ENCODE assay signal across 15 cellular contexts in genomic region chr4:92634891-92635290, GRCh38.
DNase-seq lines count a peak whose midpoint lies in the region; ATAC-seq lines count a peak whose summit lies in the region.
"Had no signal": no experiment of that assay in that cellular context is flagged by ENCODE, and none has a peak within 500 bp of the region (broad histone marks: within the 10 kb centered on the region; RNA-seq: fewer than 3 reads in every experiment).

No MANE protein-coding gene starts in this region.

- no peaks in the 10 kb centered on the region for H3K36me3 Mint-ChIP-seq in activated naive CD4-positive, alpha-beta T cell treated with anti-CD3 and anti-CD28 coated beads, Interleukin-2, amount 50 U/mL, for 24 hours
- H3K36me3 Mint-ChIP-seq in activated naive CD4-positive, alpha-beta T cell treated with anti-CD3 and anti-CD28 coated beads, Interleukin-2, amount 10 ng/mL, durations not matched to agents 7 days and 5 days: no peaks in the 10 kb centered on the region
- H3K36me3 Mint-ChIP-seq in activated naive CD8-positive, alpha-beta T cell treated with anti-CD3 and anti-CD28 coated beads for 36 hours: no peaks in the 10 kb centered on the region
- H3K36me3 Mint-ChIP-seq: CD8-positive, alpha-beta memory T cell had no signal

- DNase-seq in activated naive CD4-positive, alpha-beta T cell treated with anti-CD3 and anti-CD28 coated beads, Interleukin-2, amount 10 ng/mL, durations not matched to agents 7 days and 5 days: no peak
- DNase-seq in astrocyte of the hippocampus (ENCODE audit: low read depth, low spot score) (peak; percentile 21), inferior parietal cortex (ENCODE audit: extremely low spot score) (peak; percentile 41), superior temporal gyrus (ENCODE audit: extremely low spot score) (peak; percentile 72)
- DNase-seq in activated CD8-positive, alpha-beta memory T cell treated with anti-CD3 and anti-CD28 coated beads for 24 hours: no peak
- no peak for DNase-seq in activated naive CD8-positive, alpha-beta T cell treated with anti-CD3 and anti-CD28 coated beads for 36 hours
- DNase-seq: CD8-positive, alpha-beta memory T cell; DND-41; GF-D8; H9; NCI-H187; NCI-H345 had no signal

- CTCF ChIA-PET in activated naive CD4-positive, alpha-beta T cell treated with anti-CD3 and anti-CD28 coated beads, Interleukin-2, amount 10 ng/mL, durations not matched to agents 7 days and 5 days (lab: Charles Lee): no interaction called here

- H3K4me1 Mint-ChIP-seq in activated naive CD4-positive, alpha-beta T cell treated with anti-CD3 and anti-CD28 coated beads, Interleukin-2, amount 50 U/mL, for 24 hours: no peaks in the 10 kb centered on the region
- no peaks in the 10 kb centered on the region for H3K4me1 Mint-ChIP-seq in activated naive CD4-positive, alpha-beta T cell treated with anti-CD3 and anti-CD28 coated beads, Interleukin-2, amount 10 ng/mL, durations not matched to agents 7 days and 5 days
- H3K4me1 Mint-ChIP-seq in activated naive CD8-positive, alpha-beta T cell treated with anti-CD3 and anti-CD28 coated beads for 36 hours: no peaks in the 10 kb centered on the region
- H3K4me1 Mint-ChIP-seq: CD8-positive, alpha-beta memory T cell had no signal

- no peak overlapping the region for H3K4me3 Mint-ChIP-seq in activated naive CD4-positive, alpha-beta T cell treated with anti-CD3 and anti-CD28 coated beads, Interleukin-2, amount 50 U/mL, for 24 hours
- no peak overlapping the region for H3K4me3 Mint-ChIP-seq in activated naive CD4-positive, alpha-beta T cell treated with anti-CD3 and anti-CD28 coated beads, Interleukin-2, amount 10 ng/mL, durations not matched to agents 7 days and 5 days
- no peak overlapping the region for H3K4me3 Mint-ChIP-seq in activated naive CD8-positive, alpha-beta T cell treated with anti-CD3 and anti-CD28 coated beads for 36 hours
- H3K4me3 Mint-ChIP-seq: CD8-positive, alpha-beta memory T cell; H9 had no signal

- H3K27ac Mint-ChIP-seq in activated naive CD4-positive, alpha-beta T cell treated with anti-CD3 and anti-CD28 coated beads, Interleukin-2, amount 50 U/mL, for 24 hours: peak overlapping the region; percentile 51
- no peak overlapping the region for H3K27ac Mint-ChIP-seq in activated naive CD4-positive, alpha-beta T cell treated with anti-CD3 and anti-CD28 coated beads, Interleukin-2, amount 10 ng/mL, durations not matched to agents 7 days and 5 days
- H3K27ac Mint-ChIP-seq in activated naive CD8-positive, alpha-beta T cell treated with anti-CD3 and anti-CD28 coated beads for 36 hours: no peak overlapping the region
- H3K27ac Mint-ChIP-seq: CD8-positive, alpha-beta memory T cell had no signal

- no peaks in the 10 kb centered on the region for H3K27me3 Mint-ChIP-seq in activated naive CD4-positive, alpha-beta T cell treated with anti-CD3 and anti-CD28 coated beads, Interleukin-2, amount 50 U/mL, for 24 hours
- H3K27me3 Mint-ChIP-seq in activated naive CD4-positive, alpha-beta T cell treated with anti-CD3 and anti-CD28 coated beads, Interleukin-2, amount 10 ng/mL, durations not matched to agents 7 days and 5 days: no peaks in the 10 kb centered on the region
- H3K27me3 Mint-ChIP-seq in activated naive CD8-positive, alpha-beta T cell treated with anti-CD3 and anti-CD28 coated beads for 36 hours: no peaks in the 10 kb centered on the region
- H3K27me3 Mint-ChIP-seq: CD8-positive, alpha-beta memory T cell had no signal

- ATAC-seq in HG03571 (IDR thresholded peaks at IDR 0.05; ENCODE audit: unreplicated experiment): no peak
- ATAC-seq: K562 had no signal

- H3K9me3 Mint-ChIP-seq in activated naive CD4-positive, alpha-beta T cell treated with anti-CD3 and anti-CD28 coated beads, Interleukin-2, amount 50 U/mL, for 24 hours: no peaks in the 10 kb centered on the region
- H3K9me3 Mint-ChIP-seq in activated naive CD4-positive, alpha-beta T cell treated with anti-CD3 and anti-CD28 coated beads, Interleukin-2, amount 10 ng/mL, durations not matched to agents 7 days and 5 days: no peaks in the 10 kb centered on the region
- peaks cover 4% of the 10 kb centered on the region for H3K9me3 Mint-ChIP-seq in activated naive CD8-positive, alpha-beta T cell treated with anti-CD3 and anti-CD28 coated beads for 36 hours
- H3K9me3 Mint-ChIP-seq: H9 had no signal

Comparison
In these comparisons a context has a peak if more than half of its experiments do, and no peak if none do; other contexts are left out.
1. DNase-seq: peak in astrocyte of the hippocampus (single experiment), inferior parietal cortex (single experiment) and superior temporal gyrus (single experiment); none in activated naive CD4-positive, alpha-beta T cell treated with anti-CD3 and anti-CD28 coated beads, Interleukin-2, amount 10 ng/mL, durations not matched to agents 7 days and 5 days (single experiment), activated CD8-positive, alpha-beta memory T cell treated with anti-CD3 and anti-CD28 coated beads for 24 hours (single experiment) and activated naive CD8-positive, alpha-beta T cell treated with anti-CD3 and anti-CD28 coated beads for 36 hours (single experiment).